1 cellular context compared by ENCODE assay signal in the genomic region with DNA sequence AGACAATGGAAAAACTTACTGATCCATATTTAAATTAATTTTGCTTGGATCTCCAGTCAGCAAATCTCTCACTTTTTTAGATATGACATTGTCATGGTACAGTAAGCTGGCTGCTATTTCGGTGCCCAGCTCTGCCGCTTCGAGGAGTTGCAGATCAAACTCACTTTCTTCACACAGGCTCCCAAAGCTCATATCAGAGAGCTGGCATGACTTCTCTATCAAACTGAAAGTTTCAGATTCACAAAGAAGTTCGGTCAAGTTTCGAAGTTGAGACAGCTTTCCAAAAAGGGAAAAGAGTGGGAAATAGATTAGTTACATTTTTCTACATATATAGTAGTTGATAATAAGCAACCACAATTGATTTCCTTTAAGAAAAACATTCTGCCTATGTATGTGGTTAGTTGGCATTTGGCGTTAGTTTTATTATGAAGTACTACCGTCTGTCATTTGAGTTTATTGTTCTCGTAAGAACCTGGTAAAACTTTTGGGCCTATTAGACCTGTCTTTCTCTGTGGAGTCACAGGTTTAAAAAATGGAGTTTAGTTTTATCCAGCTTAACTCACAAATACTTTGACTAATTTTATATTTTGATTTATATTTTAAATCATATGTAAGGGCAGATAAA.
TF ChIP-seq lines count a peak whose summit lies in the region.

No MANE protein-coding gene starts in this region.

TF ChIP-seq in GM12878, 131 proteins besides CTCF, POLR2A, EP300 and RAD21 (continued from another document):
- TF ChIP-seq CEBPZ (IDR thresholded peaks at IDR 0.05; ENCODE audit: low read depth, low read length) (no peak), RUNX3 (IDR thresholded peaks at IDR 0.05; ENCODE audit: low read length) (peak; percentile 44; the same call in 1 of the 2 replicates), PML (IDR thresholded peaks at IDR 0.05; ENCODE audit: low read length) (no peak), IKZF2 (IDR thresholded peaks at IDR 0.05) (peak; percentile 9 to 19; a peak in 2 of 4 replicates), ATF2 (IDR thresholded peaks at IDR 0.05; ENCODE audit: low read length) (peak; percentile 25; the same call in 1 of the 2 replicates), WRNIP1 (IDR thresholded peaks at IDR 0.05; ENCODE audit: borderline replicate concordance, low read depth, low read length) (no peak), SUPT20H (IDR thresholded peaks at IDR 0.05; ENCODE audit: borderline replicate concordance, control insufficient read depth, low read depth, low read length) (no peak), SMARCA5 (IDR thresholded peaks at IDR 0.05) (no peak), PRDM15 (CRISPR knock-in tag; IDR thresholded peaks at IDR 0.05) (no peak), TBL1XR1 (IDR thresholded peaks at IDR 0.05; ENCODE audit: low read depth, low read length) (no peak), SREBF1 (IDR thresholded peaks at IDR 0.05; ENCODE audit: low read length) (0 out of 2 replicates have a peak, but pooled peaks have one; percentile 7), ASH2L (IDR thresholded peaks at IDR 0.05; ENCODE audit: borderline replicate concordance, low read depth) (no peak), BCL11A (IDR thresholded peaks at IDR 0.05; ENCODE audit: low read depth, low read length) (no peak), BHLHE40 (IDR thresholded peaks at IDR 0.05; ENCODE audit: borderline replicate concordance in 1 of 2, low read depth in 2 of 2, low read length in 1 of 2) (no peak), MYB (IDR thresholded peaks at IDR 0.05; ENCODE audit: borderline replicate concordance, low read depth, low read length) (no peak), TARDBP (IDR thresholded peaks at IDR 0.05; ENCODE audit: borderline replicate concordance) (no peak), CHD2 (IDR thresholded peaks at IDR 0.05; ENCODE audit: borderline replicate concordance, low read depth, low read length) (no peak)
- TF ChIP-seq, protein P1, sequence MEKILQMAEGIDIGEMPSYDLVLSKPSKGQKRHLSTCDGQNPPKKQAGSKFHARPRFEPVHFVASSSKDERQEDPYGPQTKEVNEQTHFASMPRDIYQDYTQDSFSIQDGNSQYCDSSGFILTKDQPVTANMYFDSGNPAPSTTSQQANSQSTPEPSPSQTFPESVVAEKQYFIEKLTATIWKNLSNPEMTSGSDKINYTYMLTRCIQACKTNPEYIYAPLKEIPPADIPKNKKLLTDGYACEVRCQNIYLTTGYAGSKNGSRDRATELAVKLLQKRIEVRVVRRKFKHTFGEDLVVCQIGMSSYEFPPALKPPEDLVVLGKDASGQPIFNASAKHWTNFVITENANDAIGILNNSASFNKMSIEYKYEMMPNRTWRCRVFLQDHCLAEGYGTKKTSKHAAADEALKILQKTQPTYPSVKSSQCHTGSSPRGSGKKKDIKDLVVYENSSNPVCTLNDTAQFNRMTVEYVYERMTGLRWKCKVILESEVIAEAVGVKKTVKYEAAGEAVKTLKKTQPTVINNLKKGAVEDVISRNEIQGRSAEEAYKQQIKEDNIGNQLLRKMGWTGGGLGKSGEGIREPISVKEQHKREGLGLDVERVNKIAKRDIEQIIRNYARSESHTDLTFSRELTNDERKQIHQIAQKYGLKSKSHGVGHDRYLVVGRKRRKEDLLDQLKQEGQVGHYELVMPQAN (conservative IDR thresholded peaks at IDR 0.05), result no peak
